ENCODE assay signal across 1 cellular context in the genomic region with DNA sequence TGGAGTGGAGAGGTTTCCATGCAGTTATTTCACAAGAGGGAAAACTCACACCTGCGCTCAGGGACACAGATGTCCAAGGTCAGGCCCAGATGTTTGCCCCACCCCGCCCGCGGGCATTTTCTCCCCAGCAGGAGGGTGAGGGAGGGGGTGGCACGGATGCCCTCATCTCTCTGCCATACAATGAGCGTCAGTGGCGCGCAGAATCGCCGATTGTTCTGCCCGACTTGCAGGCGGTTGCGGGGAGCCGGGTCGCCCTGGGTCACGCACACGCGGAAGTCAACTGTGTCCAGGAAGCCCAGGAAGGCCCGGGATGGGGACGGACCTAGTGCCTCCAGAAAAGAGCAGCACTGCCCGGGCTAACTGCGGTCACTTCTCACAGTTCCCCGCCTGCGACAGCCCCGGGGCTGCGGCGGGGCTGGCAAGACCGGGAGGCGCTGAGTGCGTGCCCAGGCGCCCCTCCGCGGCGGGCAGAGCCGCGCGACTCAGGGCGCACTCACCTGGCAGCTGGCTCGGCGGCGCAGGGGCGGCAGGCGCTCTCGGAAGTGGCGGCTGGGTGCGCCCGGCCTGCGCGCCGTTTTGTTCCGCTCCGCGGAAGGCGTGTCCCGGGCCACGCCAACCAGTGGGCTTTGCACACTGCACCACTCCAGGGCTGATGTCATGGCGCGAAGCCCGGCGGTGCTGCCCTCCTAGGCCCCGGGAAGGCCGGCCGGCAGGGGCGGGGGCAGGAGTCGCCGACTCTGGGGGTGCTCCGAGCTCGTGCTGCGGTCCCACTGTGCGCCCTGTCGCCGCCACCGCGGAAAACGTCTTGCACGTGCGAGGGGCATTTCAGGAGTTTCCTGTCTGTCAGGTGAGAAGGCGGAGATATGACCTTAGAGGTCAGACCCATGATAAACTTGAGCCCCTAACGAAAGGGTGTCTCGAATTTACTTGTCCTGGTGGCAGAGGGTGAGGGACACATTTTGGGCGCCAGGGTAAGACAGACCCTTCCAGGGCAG.
TF ChIP-seq lines count a peak whose summit lies in the region.

A gene (minus strand): TSS at position 551 of the 995 bp plus-strand sequence. CDS start 10,820 bp downstream, outside the sequence.

TF ChIP-seq in H1, 55 proteins besides CTCF, POLR2A, EP300 and RAD21 (continued from another document):
- TF ChIP-seq PHF8 (conservative IDR thresholded peaks at IDR 0.05; ENCODE audit: low read depth, low read length) (no peak), RBBP5 (IDR thresholded peaks at IDR 0.05; ENCODE audit: borderline replicate concordance, low read depth, low read length) (peak; percentile 34; the same call in 1 of the 2 replicates), POLR2AphosphoS5 (IDR thresholded peaks at IDR 0.05; ENCODE audit: low read depth, low read length) (0 out of 2 replicates have a peak, but pooled peaks have one; percentile 27), RNF2 (IDR thresholded peaks at IDR 0.05; ENCODE audit: borderline replicate concordance, low read depth, low read length, missing control alignments, poor library complexity, severe bottlenecking) (no peak), BCL11A (IDR thresholded peaks at IDR 0.05; ENCODE audit: low read depth in 2 of 2, low read length in 2 of 2) (no peak)
- TF ChIP-seq, protein P1, sequence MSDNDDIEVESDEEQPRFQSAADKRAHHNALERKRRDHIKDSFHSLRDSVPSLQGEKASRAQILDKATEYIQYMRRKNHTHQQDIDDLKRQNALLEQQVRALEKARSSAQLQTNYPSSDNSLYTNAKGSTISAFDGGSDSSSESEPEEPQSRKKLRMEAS (IDR thresholded peaks at IDR 0.05) = peak; percentile 81
- TF ChIP-seq, protein P2, sequence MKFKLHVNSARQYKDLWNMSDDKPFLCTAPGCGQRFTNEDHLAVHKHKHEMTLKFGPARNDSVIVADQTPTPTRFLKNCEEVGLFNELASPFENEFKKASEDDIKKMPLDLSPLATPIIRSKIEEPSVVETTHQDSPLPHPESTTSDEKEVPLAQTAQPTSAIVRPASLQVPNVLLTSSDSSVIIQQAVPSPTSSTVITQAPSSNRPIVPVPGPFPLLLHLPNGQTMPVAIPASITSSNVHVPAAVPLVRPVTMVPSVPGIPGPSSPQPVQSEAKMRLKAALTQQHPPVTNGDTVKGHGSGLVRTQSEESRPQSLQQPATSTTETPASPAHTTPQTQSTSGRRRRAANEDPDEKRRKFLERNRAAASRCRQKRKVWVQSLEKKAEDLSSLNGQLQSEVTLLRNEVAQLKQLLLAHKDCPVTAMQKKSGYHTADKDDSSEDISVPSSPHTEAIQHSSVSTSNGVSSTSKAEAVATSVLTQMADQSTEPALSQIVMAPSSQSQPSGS (IDR thresholded peaks at IDR 0.05; ENCODE audit: low read length) = no peak
